In genomic region chr14:103696466-103697071, GRCh38 we compare ENCODE assay signal across 1 cellular context.
TF ChIP-seq lines count a peak whose summit lies in the region.

No MANE protein-coding gene starts in this region.

TF ChIP-seq in HepG2, 621 proteins besides CTCF, POLR2A, EP300 and RAD21:
- no peak for TF ChIP-seq USF2 (IDR thresholded peaks at IDR 0.05; ENCODE audit: low read depth, low read length)
- no peak for TF ChIP-seq USF2 (CRISPR knock-in tag; IDR thresholded peaks at IDR 0.05; ENCODE audit: borderline replicate concordance)
- no peak for TF ChIP-seq ZNF512B (CRISPR knock-in tag; IDR thresholded peaks at IDR 0.05; ENCODE audit: borderline replicate concordance)
- TF ChIP-seq AGO2 (optimal IDR thresholded peaks at IDR 0.05; ENCODE audit: low read depth, low read length) = peak; percentile 35
- no peak for TF ChIP-seq ZNF788 (CRISPR knock-in tag; IDR thresholded peaks at IDR 0.05; ENCODE audit: borderline replicate concordance)
- no peak for TF ChIP-seq HOXA7 (CRISPR knock-in tag; IDR thresholded peaks at IDR 0.05)
- no peak for TF ChIP-seq ZNF709 (CRISPR knock-in tag; IDR thresholded peaks at IDR 0.05)
- no peak for TF ChIP-seq HNRNPL (IDR thresholded peaks at IDR 0.05; ENCODE audit: low read depth, low read length)
- TF ChIP-seq, protein P1, sequence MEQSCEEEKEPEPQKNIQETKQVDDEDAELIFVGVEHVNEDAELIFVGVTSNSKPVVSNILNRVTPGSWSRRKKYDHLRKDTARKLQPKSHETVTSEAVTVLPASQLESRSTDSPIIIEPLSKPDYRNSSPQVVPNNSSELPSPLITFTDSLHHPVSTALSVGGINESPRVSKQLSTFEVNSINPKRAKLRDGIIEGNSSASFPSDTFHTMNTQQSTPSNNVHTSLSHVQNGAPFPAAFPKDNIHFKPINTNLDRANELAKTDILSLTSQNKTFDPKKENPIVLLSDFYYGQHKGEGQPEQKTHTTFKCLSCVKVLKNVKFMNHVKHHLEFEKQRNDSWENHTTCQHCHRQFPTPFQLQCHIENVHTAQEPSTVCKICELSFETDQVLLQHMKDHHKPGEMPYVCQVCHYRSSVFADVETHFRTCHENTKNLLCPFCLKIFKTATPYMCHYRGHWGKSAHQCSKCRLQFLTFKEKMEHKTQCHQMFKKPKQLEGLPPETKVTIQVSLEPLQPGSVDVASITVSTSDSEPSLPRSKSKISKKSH (CRISPR knock-in tag; IDR thresholded peaks at IDR 0.05; ENCODE audit: borderline replicate concordance) = no peak
